In genomic region chr7:148863324-148863723, GRCh38 we compare ENCODE assay signal across 1 cellular context.
TF ChIP-seq lines count a peak whose summit lies in the region.

No MANE protein-coding gene starts in this region.

TF ChIP-seq in GM23338, 12 proteins besides CTCF, POLR2A, EP300 and RAD21 (continued from another document):
- TF ChIP-seq JUNB (IDR thresholded peaks at IDR 0.05; ENCODE audit: unreplicated experiment), result no peak
- no peak for TF ChIP-seq REST (IDR thresholded peaks at IDR 0.05; ENCODE audit: unreplicated experiment)
- TF ChIP-seq POLR2AphosphoS5 (IDR thresholded peaks at IDR 0.05; ENCODE audit: low read depth), result no peak
- TF ChIP-seq EZH2 (IDR thresholded peaks at IDR 0.05; ENCODE audit: low read depth, unreplicated experiment), result no peak
- TF ChIP-seq CREB1 (CRISPR knock-in tag; IDR thresholded peaks at IDR 0.05; ENCODE audit: low read depth), result no peak
- no peak for TF ChIP-seq ZNF331 (CRISPR knock-in tag; IDR thresholded peaks at IDR 0.05; ENCODE audit: low read depth)
- TF ChIP-seq ETS1 (IDR thresholded peaks at IDR 0.05), result no peak
- no peak for TF ChIP-seq STAT1 (IDR thresholded peaks at IDR 0.05; ENCODE audit: unreplicated experiment)
- TF ChIP-seq EZH2phosphoT487 (IDR thresholded peaks at IDR 0.05; ENCODE audit: unreplicated experiment), result no peak
